1 cellular context compared by ENCODE assay signal in genomic region chr12:107645630-107646333, GRCh38.
A peak's percentile ranks its signal among the peaks of the same experiment; 100 is the strongest.
TF ChIP-seq lines count a peak whose summit lies in the region.

No MANE protein-coding gene starts in this region.

TF ChIP-seq in HEK293, 187 proteins besides CTCF, POLR2A, EP300 and RAD21 (continued from another document and continues in another):
- TF ChIP-seq ZBTB7A (tag by site-specific recombination; IDR thresholded peaks at IDR 0.05; ENCODE audit: low read depth) = no peak
- peak; percentile 94 for TF ChIP-seq ZBTB8A (tag by site-specific recombination; IDR thresholded peaks at IDR 0.05)
- peak; percentile 41; the same call in 1 of the 2 replicates for TF ChIP-seq BCL11A (tag by site-specific recombination; IDR thresholded peaks at IDR 0.05; ENCODE audit: low read depth)
- TF ChIP-seq ZNF664 (tag by site-specific recombination; IDR thresholded peaks at IDR 0.05) = peak; percentile 99
- no peak for TF ChIP-seq ZNF518A (tag by site-specific recombination; conservative IDR thresholded peaks at IDR 0.05; ENCODE audit: low read depth)
- peak; percentile 51; the same call in 1 of the 2 replicates for TF ChIP-seq ZNF398 (tag by site-specific recombination; IDR thresholded peaks at IDR 0.05)
- no peak for TF ChIP-seq ZNF514 (tag by site-specific recombination; IDR thresholded peaks at IDR 0.05)
- no peak for TF ChIP-seq ZNF654 (tag by site-specific recombination; IDR thresholded peaks at IDR 0.05; ENCODE audit: low read depth)
- TF ChIP-seq ELK4 (IDR thresholded peaks at IDR 0.05; ENCODE audit: borderline replicate concordance, low read depth, low read length) = no peak
- TF ChIP-seq ZNF221 (tag by site-specific recombination; IDR thresholded peaks at IDR 0.05; ENCODE audit: borderline replicate concordance) = no peak
- TF ChIP-seq PRDM1 (tag by site-specific recombination; IDR thresholded peaks at IDR 0.05) = 0 out of 2 replicates have a peak, but pooled peaks have one; percentile 32
- 0 out of 2 replicates have a peak, but pooled peaks have one; percentile 39 for TF ChIP-seq ZBTB17 (tag by site-specific recombination; IDR thresholded peaks at IDR 0.05)
- no peak for TF ChIP-seq ZNF426 (tag by site-specific recombination; IDR thresholded peaks at IDR 0.05)
- TF ChIP-seq KLF8 (tag by site-specific recombination; IDR thresholded peaks at IDR 0.05) = no peak
- TF ChIP-seq ZNF433 (tag by site-specific recombination; IDR thresholded peaks at IDR 0.05; ENCODE audit: low read depth) = no peak
- TF ChIP-seq SCRT1 (tag by site-specific recombination; IDR thresholded peaks at IDR 0.05; ENCODE audit: borderline replicate concordance) = no peak
- peak; percentile 89 for TF ChIP-seq ZNF423 (tag by site-specific recombination; IDR thresholded peaks at IDR 0.05)
- TF ChIP-seq ZSCAN30 (tag by site-specific recombination; IDR thresholded peaks at IDR 0.05) = peak; percentile 76
- no peak for TF ChIP-seq ZNF521 (tag by site-specific recombination; IDR thresholded peaks at IDR 0.05)
- no peak for TF ChIP-seq ZBTB1 (tag by site-specific recombination; IDR thresholded peaks at IDR 0.05)
- no peak for TF ChIP-seq KLF16 (tag by site-specific recombination; IDR thresholded peaks at IDR 0.05)
- TF ChIP-seq ZSCAN18 (tag by site-specific recombination; IDR thresholded peaks at IDR 0.05) = no peak
- 0 out of 2 replicates have a peak, but pooled peaks have one; percentile 13 for TF ChIP-seq ZBTB21 (tag by site-specific recombination; IDR thresholded peaks at IDR 0.05)
- no peak for TF ChIP-seq ZNF404 (tag by site-specific recombination; IDR thresholded peaks at IDR 0.05)
- no peak for TF ChIP-seq HOXD13 (CRISPR knock-in tag; IDR thresholded peaks at IDR 0.05; ENCODE audit: borderline replicate concordance)
- no peak for TF ChIP-seq ZNF37A (tag by site-specific recombination; IDR thresholded peaks at IDR 0.05)
- TF ChIP-seq ZNF549 (tag by site-specific recombination; IDR thresholded peaks at IDR 0.05) = no peak
- TF ChIP-seq KLF9 (tag by site-specific recombination; IDR thresholded peaks at IDR 0.05; ENCODE audit: low read depth) = no peak
- peak; percentile 80 for TF ChIP-seq ZNF692 (tag by site-specific recombination; IDR thresholded peaks at IDR 0.05)
- no peak for TF ChIP-seq ZNF155 (tag by site-specific recombination; IDR thresholded peaks at IDR 0.05)
- TF ChIP-seq ZFP37 (tag by site-specific recombination; IDR thresholded peaks at IDR 0.05) = no peak
- TF ChIP-seq ZNF658 (tag by site-specific recombination; IDR thresholded peaks at IDR 0.05) = no peak
- TF ChIP-seq GLI2 (tag by site-specific recombination; IDR thresholded peaks at IDR 0.05; ENCODE audit: borderline replicate concordance, low read depth) = no peak; the same call in 1 of the 2 replicates
- TF ChIP-seq ZNF623 (tag by site-specific recombination; IDR thresholded peaks at IDR 0.05) = no peak
- TF ChIP-seq ZNF473 (tag by site-specific recombination; IDR thresholded peaks at IDR 0.05) = no peak
- TF ChIP-seq TCF7L2 (IDR thresholded peaks at IDR 0.05; ENCODE audit: borderline replicate concordance, low read depth, low read length) = no peak
- TF ChIP-seq ZNF488 (tag by site-specific recombination; IDR thresholded peaks at IDR 0.05) = no peak
- TF ChIP-seq ZNF366 (tag by site-specific recombination; conservative IDR thresholded peaks at IDR 0.05) = no peak
- no peak for TF ChIP-seq ZNF354C (tag by site-specific recombination; IDR thresholded peaks at IDR 0.05; ENCODE audit: borderline replicate concordance, low read depth)
- peak; percentile 61; the same call in 1 of the 2 replicates for TF ChIP-seq ZFP69B (tag by site-specific recombination; IDR thresholded peaks at IDR 0.05)
- no peak for TF ChIP-seq MYNN (tag by site-specific recombination; IDR thresholded peaks at IDR 0.05; ENCODE audit: borderline replicate concordance)
- no peak for TF ChIP-seq ZNF239 (tag by site-specific recombination; IDR thresholded peaks at IDR 0.05)
- no peak for TF ChIP-seq ZNF214 (tag by site-specific recombination; IDR thresholded peaks at IDR 0.05; ENCODE audit: borderline replicate concordance)
- TF ChIP-seq ZNF292 (tag by site-specific recombination; IDR thresholded peaks at IDR 0.05; ENCODE audit: borderline replicate concordance, low read depth) = no peak
- TF ChIP-seq ZNF335 (tag by site-specific recombination; conservative IDR thresholded peaks at IDR 0.05) = peak; percentile 86
- no peak for TF ChIP-seq ZNF777 (tag by site-specific recombination; IDR thresholded peaks at IDR 0.05; ENCODE audit: borderline replicate concordance)
- TF ChIP-seq ZBTB44 (tag by site-specific recombination; IDR thresholded peaks at IDR 0.05) = peak; percentile 95
- TF ChIP-seq KLF17 (tag by site-specific recombination; IDR thresholded peaks at IDR 0.05) = no peak; the same call in 1 of the 2 replicates
- no peak for TF ChIP-seq ZNF548 (tag by site-specific recombination; IDR thresholded peaks at IDR 0.05)
- TF ChIP-seq ZNF302 (tag by site-specific recombination; IDR thresholded peaks at IDR 0.05; ENCODE audit: low read depth) = no peak
- TF ChIP-seq YY2 (tag by site-specific recombination; IDR thresholded peaks at IDR 0.05) = no peak
- no peak for TF ChIP-seq ZNF2 (tag by site-specific recombination; IDR thresholded peaks at IDR 0.05)
- TF ChIP-seq ZNF626 (tag by site-specific recombination; IDR thresholded peaks at IDR 0.05) = no peak
- no peak for TF ChIP-seq AEBP2 (tag by site-specific recombination; IDR thresholded peaks at IDR 0.05; ENCODE audit: borderline replicate concordance)
- TF ChIP-seq ZNF560 (tag by site-specific recombination; IDR thresholded peaks at IDR 0.05; ENCODE audit: borderline replicate concordance) = no peak
- TF ChIP-seq ZNF785 (tag by site-specific recombination; IDR thresholded peaks at IDR 0.05) = no peak
